ENCODE assay signal across 16 cellular contexts in the genomic region with DNA sequence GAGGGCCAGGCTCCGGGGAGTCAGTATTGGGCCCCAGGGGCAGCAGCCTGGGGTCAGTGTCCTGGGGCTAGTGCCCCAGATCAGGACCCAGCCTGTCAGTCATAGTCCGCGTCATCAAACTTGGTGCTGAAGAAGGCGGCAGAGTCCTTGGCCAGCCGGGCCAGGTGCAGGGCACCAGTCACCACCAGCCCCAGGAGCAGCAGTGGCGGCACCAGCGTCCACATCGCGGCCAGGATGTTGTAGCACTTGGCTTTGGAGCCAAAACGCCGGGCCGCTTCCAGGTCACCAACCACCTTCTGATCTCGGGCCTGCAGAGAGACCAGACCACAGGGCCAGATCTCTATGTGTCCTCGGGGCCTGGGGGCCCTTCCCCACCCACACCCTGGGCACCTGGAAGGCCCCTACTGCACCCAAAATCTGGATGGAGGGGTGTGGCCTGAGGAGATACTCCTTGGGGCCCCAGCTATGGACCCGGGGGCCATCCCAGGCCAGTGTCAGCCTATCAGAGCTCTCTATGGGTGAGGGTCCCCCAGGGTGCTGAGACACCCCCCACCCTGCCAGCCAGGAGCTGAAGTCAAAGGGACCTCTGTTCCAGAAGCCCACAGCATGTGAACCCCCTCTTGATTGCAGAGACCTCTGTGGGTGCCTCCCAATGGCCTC. TPM values are rescaled to one million over a fixed set of nuclear protein-coding genes. Genes with fewer than 3 reads are reported as not detected.
DNase-seq lines count a peak whose midpoint lies in the region; ATAC-seq and TF ChIP-seq lines count a peak whose summit lies in the region.
"Had no signal": no experiment of that assay in that cellular context is flagged by ENCODE, and none has a peak within 500 bp of the region (broad histone marks: within the 10 kb centered on the region; RNA-seq: fewer than 3 reads in every experiment).

No MANE protein-coding gene starts in this region.

- no peaks in the 10 kb centered on the region for H3K79me2 ChIP-seq in hepatocyte

- peaks cover 0 to 12% (median 0%) of the 10 kb centered on the region in 3 donors for H3K36me3 Mint-ChIP-seq in naive thymus-derived CD8-positive, alpha-beta T cell
- H3K36me3 Mint-ChIP-seq: mesothelial cell of epicardium had no signal

- no peak overlapping the region for H2AFZ ChIP-seq in hepatocyte

- H3K9me2 ChIP-seq in hepatocyte (replicated peaks; ENCODE audit: insufficient read depth) = no peaks in the 10 kb centered on the region

- H3K9me3 ChIP-seq in BLaER1 treated with 17β-estradiol and CSF1 and Interleukin-3, amounts not matched to agents 10 nM and 100 nM (replicated peaks in 1 of 11) = no peaks in the 10 kb centered on the region
- H3K9me3 ChIP-seq in HUES6 (ENCODE audit: control insufficient read depth, insufficient read depth, low read depth, low read length) (no peaks in the 10 kb centered on the region), hepatocyte (ENCODE audit: low read depth) (no peaks in the 10 kb centered on the region)

- peak overlapping the region; percentile 45 to 75 (median 69); a peak in 21 of 22 replicates for H3K27ac ChIP-seq in BLaER1 treated with 17β-estradiol and CSF1 and Interleukin-3, amounts not matched to agents 10 nM and 100 nM
- H3K27ac ChIP-seq in HUES6 (ENCODE audit: low read depth, low read length) (peak overlapping the region; percentile 18; the same call in 1 of the 2 replicates), hepatocyte (no peak overlapping the region)
- H3K27ac ChIP-seq: cardiac muscle cell, foreskin keratinocyte had no signal

- H3K4me1 Mint-ChIP-seq in naive thymus-derived CD8-positive, alpha-beta T cell = peaks cover 20 to 55% (median 49%) of the 10 kb centered on the region in 4 donors

- H3K9ac ChIP-seq in BLaER1 treated with 17β-estradiol and CSF1 and Interleukin-3, amounts not matched to agents 10 nM and 100 nM = peak overlapping the region; percentile 50 to 75 (median 68); a peak in 21 of 22 replicates
- no peak overlapping the region for H3K9ac ChIP-seq in HUES6 (ENCODE audit: low read length)

- peak overlapping the region in 2 of 10 experiments; percentile 28 to 35; a peak in 2 of 20 replicates for H3K4me3 ChIP-seq in BLaER1 treated with 17β-estradiol and CSF1 and Interleukin-3, amounts not matched to agents 10 nM and 100 nM
- H3K4me3 ChIP-seq in HUES6 (ENCODE audit: low read depth, low read length) = no peak overlapping the region
- no peak overlapping the region for H3K4me3 ChIP-seq in hepatocyte
- H3K4me3 ChIP-seq: cardiac muscle cell had no signal

- peak overlapping the region in 8 of 10 donors; percentile 12 to 71 (median 26) for H3K4me3 Mint-ChIP-seq in naive thymus-derived CD8-positive, alpha-beta T cell
- H3K4me3 Mint-ChIP-seq: mesothelial cell of epicardium had no signal

- peaks cover 45 to 66% (median 54%) of the 10 kb centered on the region in 10 experiments for H3K4me1 ChIP-seq in BLaER1 treated with 17β-estradiol and CSF1 and Interleukin-3, amounts not matched to agents 10 nM and 100 nM
- H3K4me1 ChIP-seq in HUES6 (ENCODE audit: control insufficient read depth, insufficient read depth, low read length) (peaks cover 24% of the 10 kb centered on the region), hepatocyte (ENCODE audit: insufficient read depth) (peaks cover 3% of the 10 kb centered on the region)
- H3K4me1 ChIP-seq: foreskin keratinocyte had no signal

- peak overlapping the region in 5 of 10 donors; percentile 49 to 91 (median 85) for H3K27ac Mint-ChIP-seq in naive thymus-derived CD8-positive, alpha-beta T cell
- H3K27ac Mint-ChIP-seq: mesothelial cell of epicardium had no signal

- no peaks in the 10 kb centered on the region for H3K9me3 Mint-ChIP-seq in naive thymus-derived CD8-positive, alpha-beta T cell
- H3K9me3 Mint-ChIP-seq: mesothelial cell of epicardium had no signal

- TF ChIP-seq CTCF in hepatocyte (IDR thresholded peaks at IDR 0.05; ENCODE audit: poor library complexity) = no peak

- POLR2A ChIA-PET in naive thymus-derived CD8-positive, alpha-beta T cell (lab: Charles Lee) = interaction anchor here (0.6 to 11.2 kb wide), 13 partner anchors 9 to 209 kb away, joined by 3 to 122 read pairs (median 5); a partner anchor contains a TSS

- DNase-seq in dermis blood vessel endothelial cell (peak; percentile 26), hepatocyte (ENCODE audit: low spot score) (no peak)
- DNase-seq in naive thymus-derived CD8-positive, alpha-beta T cell = peak in 3 of 10 donors; percentile 6 to 58 (median 17)
- no peak for DNase-seq in stimulated activated naive CD4-positive, alpha-beta T cell treated with Interleukin-2 at 50 U/mL for 16 hours (lab: John Stamatoyannopoulos, UW)
- DNase-seq: activated naive CD4-positive, alpha-beta T cell; foreskin keratinocyte; NCI-H187 treated with DMSO at 0.1 percent for 48 hours; NCI-H526 treated with DMSO at 0.1 percent for 48 hours; occipital lobe had no signal

- ATAC-seq in naive thymus-derived CD8-positive, alpha-beta T cell = peak in 1 of 2 donors; percentile 2
- ATAC-seq in HG03159 (IDR thresholded peaks at IDR 0.05; ENCODE audit: unreplicated experiment) (no peak), HG02973 (IDR thresholded peaks at IDR 0.05; ENCODE audit: unreplicated experiment) (no peak)
- ATAC-seq: foreskin keratinocyte had no signal

- H3K27me3 ChIP-seq in BLaER1 treated with 17β-estradiol and CSF1 and Interleukin-3, amounts not matched to agents 10 nM and 100 nM = peaks cover 0 to 6% (median 0%) of the 10 kb centered on the region in 11 experiments; a peak in 3 of 22 replicates
- H3K27me3 ChIP-seq in HUES6 (ENCODE audit: control insufficient read depth, insufficient read depth, low read length) = no peaks in the 10 kb centered on the region
- no peaks in the 10 kb centered on the region for H3K27me3 ChIP-seq in hepatocyte
- H3K27me3 ChIP-seq: cardiac muscle cell had no signal

- H4K20me1 ChIP-seq in BLaER1 treated with 17β-estradiol and CSF1 and Interleukin-3, amounts not matched to agents 10 nM and 100 nM = peaks cover 0 to 26% (median 0%) of the 10 kb centered on the region in 11 experiments; a peak in 6 of 22 replicates
- no peaks in the 10 kb centered on the region for H4K20me1 ChIP-seq in hepatocyte (ENCODE audit: insufficient read depth, poor library complexity, severe bottlenecking)

- peaks cover 8 to 23% (median 17%) of the 10 kb centered on the region in 11 experiments; a peak in 18 of 22 replicates for H3K36me3 ChIP-seq in BLaER1 treated with 17β-estradiol and CSF1 and Interleukin-3, amounts not matched to agents 10 nM and 100 nM
- peaks cover 19% of the 10 kb centered on the region for H3K36me3 ChIP-seq in HUES6 (ENCODE audit: control insufficient read depth, insufficient read depth, low read length)
- H3K36me3 ChIP-seq in hepatocyte (replicated peaks; ENCODE audit: insufficient read depth, low read depth) = no peaks in the 10 kb centered on the region
- H3K36me3 ChIP-seq: cardiac muscle cell had no signal

- WGBS in hepatocyte (ENCODE audit: low lambda C conversion rate, missing lambda C conversion rate) = 87% methylated on average over 15 of the region's 15 CpGs

- H3K27me3 Mint-ChIP-seq in naive thymus-derived CD8-positive, alpha-beta T cell = peaks cover 0 to 2% (median 0%) of the 10 kb centered on the region in 5 donors

- peak overlapping the region; percentile 81 to 95 (median 86) for H3K4me2 ChIP-seq in BLaER1 treated with 17β-estradiol and CSF1 and Interleukin-3, amounts not matched to agents 10 nM and 100 nM
- H3K4me2 ChIP-seq in hepatocyte = no peak overlapping the region

RNA-seq across cellular contexts. Expression of a gene that starts 0.8 kb away (rescaled TPM):
- total RNA-seq in dermis blood vessel endothelial cell (not detected in 2 replicates), hepatocyte (not detected in 2 replicates)
- total RNA-seq in naive thymus-derived CD8-positive, alpha-beta T cell = not detected
- not detected for polyA plus RNA-seq in naive thymus-derived CD8-positive, alpha-beta T cell
- polyA plus RNA-seq in hepatocyte = 0.36 TPM in 1 of 2 replicates, not detected in the other
- total RNA-seq: cardiac muscle cell, foreskin keratinocyte, mesothelial cell of epicardium, occipital lobe, temporal lobe had no signal
- polyA plus RNA-seq: cardiac muscle cell, foreskin keratinocyte had no signal

RNA-seq across cellular contexts. Expression of a gene that starts 9.1 kb away (rescaled TPM):
- total RNA-seq in dermis blood vessel endothelial cell (69.8 and 135 TPM in 2 replicates), hepatocyte (59.2 and 74.6 TPM in 2 replicates)
- 100 to 1,000 TPM; 115 to 122 TPM for total RNA-seq in naive thymus-derived CD8-positive, alpha-beta T cell
- 1,000 to 10,000 TPM; 2,345 to 2,732 (median 2,362) TPM for polyA plus RNA-seq in naive thymus-derived CD8-positive, alpha-beta T cell
- 504 and 535 TPM in 2 replicates for polyA plus RNA-seq in hepatocyte

RNA-seq across cellular contexts. Expression of a gene that starts 9.6 kb away (rescaled TPM):
- total RNA-seq in dermis blood vessel endothelial cell (15.1 and 28.4 TPM in 2 replicates), hepatocyte (12.0 and 19.2 TPM in 2 replicates)
- 100 to 1,000 TPM; 662 to 707 TPM for total RNA-seq in naive thymus-derived CD8-positive, alpha-beta T cell
- polyA plus RNA-seq in naive thymus-derived CD8-positive, alpha-beta T cell = 10 to 100 TPM in 2 of 3 donors, 1 to 10 TPM in 1; 8.1 to 14.9 (median 11.2) TPM
- 27.9 and 44.0 TPM in 2 replicates for polyA plus RNA-seq in hepatocyte

RNA-seq across cellular contexts. Expression of a gene that starts 15.3 kb away (rescaled TPM):
- total RNA-seq in dermis blood vessel endothelial cell (0.37 and 3.4 TPM in 2 replicates), hepatocyte (98.0 and 98.9 TPM in 2 replicates)
- 10 to 100 TPM; 90.0 to 91.0 TPM for total RNA-seq in naive thymus-derived CD8-positive, alpha-beta T cell
- polyA plus RNA-seq in naive thymus-derived CD8-positive, alpha-beta T cell = 1,000 to 10,000 TPM; 1,833 to 2,198 (median 2,135) TPM
- 159 and 201 TPM in 2 replicates for polyA plus RNA-seq in hepatocyte

RNA-seq across cellular contexts. Expression of a gene that starts 20.3 kb away (rescaled TPM):
- total RNA-seq in dermis blood vessel endothelial cell (not detected in 2 replicates), hepatocyte (not detected in 2 replicates)
- 10 to 100 TPM; 28.6 to 32.0 TPM for total RNA-seq in naive thymus-derived CD8-positive, alpha-beta T cell
- polyA plus RNA-seq in naive thymus-derived CD8-positive, alpha-beta T cell = 10 to 100 TPM in 2 of 3 donors, 1 to 10 TPM in 1; 9.1 to 25.9 (median 19.1) TPM
- 1.4 TPM in 1 of 2 replicates, not detected in the other for polyA plus RNA-seq in hepatocyte
- total RNA-seq: cardiac muscle cell, foreskin keratinocyte, mesothelial cell of epicardium, occipital lobe, temporal lobe had no signal
- polyA plus RNA-seq: cardiac muscle cell, foreskin keratinocyte had no signal

Comparison
In these comparisons a context has a peak if more than half of its experiments do, and no peak if none do; other contexts are left out.
1. RNA of a gene that starts 9.6 kb away (total RNA-seq): 662 to 707 TPM in naive thymus-derived CD8-positive, alpha-beta T cell; 15.1 to 28.4 TPM in dermis blood vessel endothelial cell and 12.0 to 19.2 TPM in hepatocyte; every median in the first group is over 10 times any median in the second.